In the genomic region with DNA sequence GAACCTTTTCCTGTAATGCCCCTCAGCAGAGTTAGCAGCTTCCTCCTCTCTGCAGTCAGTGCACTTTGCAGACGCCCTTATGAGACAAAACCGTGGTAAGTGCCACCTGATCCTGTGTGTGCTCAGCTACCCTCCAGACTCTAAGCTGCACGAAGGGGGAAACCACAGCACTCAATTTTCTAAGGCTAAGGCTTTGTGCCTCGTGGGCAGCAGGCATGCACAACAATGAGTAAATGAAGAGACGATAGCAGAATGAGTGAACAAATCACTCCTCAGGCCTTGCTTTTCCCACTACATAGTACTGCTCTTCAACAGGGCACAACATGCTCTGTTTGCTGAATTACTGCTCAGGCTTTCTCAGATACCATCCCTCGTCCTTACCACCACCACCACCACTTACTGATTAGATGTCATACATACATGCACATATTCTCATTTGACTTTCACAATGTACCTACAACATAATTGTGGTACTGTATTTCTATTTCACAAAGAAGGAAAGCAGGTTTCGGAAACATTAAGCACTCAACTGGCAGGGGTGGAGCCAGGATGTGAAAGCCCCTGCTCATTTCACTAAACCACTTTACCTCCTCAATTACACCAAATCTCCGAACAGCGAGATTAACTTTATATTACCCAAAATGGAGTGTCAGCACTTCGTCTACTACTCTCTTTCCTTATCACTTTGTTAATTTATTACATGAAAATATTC, we compare ENCODE assay signal across 8 cellular contexts.
A peak's percentile ranks its signal among the peaks of the same experiment; 100 is the strongest.
DNase-seq lines count a peak whose midpoint lies in the region; ATAC-seq, FAIRE-seq and TF ChIP-seq lines count a peak whose summit lies in the region.

No MANE protein-coding gene starts in this region.

- in situ Hi-C loops in brain microvascular endothelial cell (cut with HindIII; ENCODE audit: low pct_ligation_motif_present, low sequenced_read_pairs) = no loop called here

- ATAC-seq in HG02973 (IDR thresholded peaks at IDR 0.05; ENCODE audit: unreplicated experiment) (peak; percentile 66), pancreas (peak in 3 of 4 donors; percentile 51 to 70 (median 67))

- intact Hi-C loops in pancreas (cut with DNase I) = no loop called here

- H3K27ac ChIP-seq in pancreas = no peak overlapping the region
- H3K27ac ChIP-seq in brain microvascular endothelial cell = no peak overlapping the region

- H3K36me3 ChIP-seq in pancreas = no peaks in the 10 kb centered on the region
- no peaks in the 10 kb centered on the region for H3K36me3 ChIP-seq in brain microvascular endothelial cell (replicated peaks)

- FAIRE-seq in pancreas (lab: Jason Lieb, UNC) = no peak

- TF ChIP-seq CTCF in pancreas (IDR thresholded peaks at IDR 0.05) (no peak), brain microvascular endothelial cell (IDR thresholded peaks at IDR 0.05; ENCODE audit: low read depth, low read length, missing control alignments) (no peak)

- 82 to 87% methylated on average over 10 of the region's 10 CpGs for WGBS in pancreas, 2 donors

- peaks cover 0 to 3% (median 0%) of the 10 kb centered on the region in 3 donors for H3K4me1 ChIP-seq in pancreas

- no peaks in the 10 kb centered on the region for H3K9me3 ChIP-seq in pancreas

- H3K27me3 ChIP-seq in pancreas (no peaks in the 10 kb centered on the region), brain microvascular endothelial cell (replicated peaks) (no peaks in the 10 kb centered on the region)

- H3K4me3 ChIP-seq in pancreas (no peak overlapping the region), brain microvascular endothelial cell (ENCODE audit: low read depth, low read length) (no peak overlapping the region)

- DNase-seq in NCI-H82 (lab: John Stamatoyannopoulos, UW) = peak; percentile 9
- DNase-seq in NCI-H82 treated with DMSO at 0.1 percent for 48 hours (lab: John Stamatoyannopoulos, UW; ENCODE audit: unreplicated experiment) = no peak
- DNase-seq in NOMO-1 (lab: John Stamatoyannopoulos, UW; ENCODE audit: unreplicated experiment in 2 of 2) = peak; percentile 52 to 75
- DNase-seq in activated effector memory CD4-positive, alpha-beta T cell treated with anti-CD3 and anti-CD28 coated beads, Interleukin-2, amount 50 U/mL, for 16 hours = peak; percentile 80
- no peak for DNase-seq in pancreas
- DNase-seq in brain microvascular endothelial cell = no peak
- DNase-seq in NCI-H1930 (lab: John Stamatoyannopoulos, UW) = no peak

Comparison
In these comparisons a context has a peak if more than half of its experiments do, and no peak if none do; other contexts are left out.
1. DNase-seq: peak in NCI-H82 (single experiment), NOMO-1 (2 of 2) and activated effector memory CD4-positive, alpha-beta T cell treated with anti-CD3 and anti-CD28 coated beads, Interleukin-2, amount 50 U/mL, for 16 hours (single experiment); none in NCI-H82 treated with DMSO at 0.1 percent for 48 hours (single experiment), pancreas (0 of 6), brain microvascular endothelial cell (single experiment) and NCI-H1930 (0 of 2).